Comparison of ENCODE assay signal across 8 cellular contexts in the genomic region with DNA sequence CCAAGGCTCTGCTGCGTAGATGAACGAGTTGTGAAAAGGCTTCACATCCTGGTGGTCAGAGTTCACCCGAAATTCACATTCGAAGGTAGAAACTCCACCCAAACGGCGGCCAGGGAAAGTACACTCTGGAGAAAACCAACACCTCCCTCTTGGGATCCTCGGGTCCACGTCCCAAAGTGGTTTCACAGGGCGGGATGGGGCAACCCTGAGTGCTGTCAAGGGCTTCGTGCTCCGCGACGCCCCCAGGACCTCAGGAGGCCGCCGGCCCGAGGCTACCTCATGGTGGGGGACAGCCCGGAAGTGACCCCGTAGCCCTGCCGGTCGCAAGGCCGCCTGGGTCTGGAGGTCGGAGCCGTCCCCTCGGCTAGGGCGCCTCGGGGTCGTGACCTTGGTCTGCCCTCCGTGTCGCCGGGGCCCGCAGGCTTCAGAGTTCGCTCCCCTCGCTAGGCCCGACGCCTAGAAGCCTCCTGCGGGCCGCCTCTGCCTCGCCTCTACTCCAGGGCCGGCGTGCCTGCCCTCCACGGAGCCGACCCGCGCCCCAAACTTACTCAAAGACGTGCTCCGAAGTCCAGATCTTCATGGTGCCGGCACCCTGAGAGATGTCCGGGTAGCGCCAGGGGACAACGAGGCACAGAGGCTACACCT. TPM values are rescaled to one million over a fixed set of nuclear protein-coding genes. Genes with fewer than 3 reads are reported as not detected.
A peak's percentile ranks its signal among the peaks of the same experiment; 100 is the strongest.
DNase-seq lines count a peak whose midpoint lies in the region; ATAC-seq, FAIRE-seq and TF ChIP-seq lines count a peak whose summit lies in the region.

A gene (minus strand): TSS at position 636 of the 645 bp plus-strand sequence. CDS start 56 bp downstream, at position 580.

- intact Hi-C loops in HepG2 (cut with micrococcal nuclease; ENCODE audit: unreplicated experiment) = no loop called here

- FAIRE-seq in HepG2 (lab: Jason Lieb, UNC) = peak; percentile 71

- H2AFZ ChIP-seq in HepG2 (ENCODE audit: low read length) = no peak within 1 kb of the TSS

- no peaks in the 10 kb centered on the region for H4K20me1 ChIP-seq in HepG2 (ENCODE audit: insufficient read depth, low read length)

- no peak for TF ChIP-seq EP300 in HepG2 (IDR thresholded peaks at IDR 0.05; ENCODE audit: low read depth in 2 of 2, low read length in 2 of 2)
- no peak for TF ChIP-seq EP300 in HepG2 (CRISPR knock-in tag; IDR thresholded peaks at IDR 0.05; ENCODE audit: borderline replicate concordance)

- TF ChIP-seq CTCF in AG09309 (IDR thresholded peaks at IDR 0.05; ENCODE audit: control insufficient read depth, insufficient read depth, low read depth, low read length, missing control alignments) = no peak
- peak; percentile 12; the same call in 1 of the 2 replicates for TF ChIP-seq CTCF in HepG2 (CRISPR knock-in tag; IDR thresholded peaks at IDR 0.05)

- POLR2A ChIA-PET in HepG2 (lab: Yijun Ruan, JAX) = interaction anchor here (1.4 to 3.0 kb wide), 2 partner anchors 10 to 153 kb away, joined by 4 to 21 read pairs; a partner anchor contains a TSS

- H3K27me3 ChIP-seq in HepG2 (ENCODE audit: control insufficient read depth in 1 of 2, insufficient read depth in 2 of 2, low read length in 2 of 2) = peaks cover 2 to 3% of the 10 kb centered on the region in 2 experiments; a peak in 2 of 5 replicates

- no peaks in the 10 kb centered on the region for H3K36me3 ChIP-seq in HepG2 (replicated peaks in 1 of 2; ENCODE audit: control insufficient read depth in 1 of 2, insufficient read depth in 2 of 2, low read length in 2 of 2)

- TF ChIP-seq RAD21 in HepG2 (CRISPR knock-in tag; IDR thresholded peaks at IDR 0.05) = no peak

- CTCF ChIA-PET in HepG2 (lab: Yijun Ruan, JAX; ENCODE audit: low intra/inter-chr PET ratio, low total read pairs) = no interaction called here

- BruUV-seq in HepG2 (replicated peaks; lab: Mats Ljungman, UMichigan) = no TSS peak

- H3K79me2 ChIP-seq in HepG2 (ENCODE audit: insufficient read depth, low read length) = peaks cover 25% of the 10 kb centered on the region

- in situ Hi-C loops in HepG2 (cut with HindIII; ENCODE audit: extremely low pct_ligation_motif_present, low pct_unique_long_range_greater_than_20kb) = no loop called here

- peak within 1 kb of the TSS; percentile 60 for H3K9ac ChIP-seq in HepG2 (ENCODE audit: insufficient read depth, low read depth, low read length)

- peak within 1 kb of the TSS; percentile 90 for H3K4me3 ChIP-seq in AG09309 (ENCODE audit: control insufficient read depth, low read depth, low read length)
- peak within 1 kb of the TSS; percentile 20 to 67 (median 61); a peak in 5 of 6 replicates for H3K4me3 ChIP-seq in HepG2 (replicated peaks in 1 of 3; ENCODE audit: insufficient read depth in 1 of 3, low read depth in 2 of 3, low read length in 3 of 3)

- peak within 1 kb of the TSS; percentile 56 for H3K4me2 ChIP-seq in HepG2 (ENCODE audit: low read depth, low read length)

- no peaks in the 10 kb centered on the region for H3K9me3 ChIP-seq in HepG2 (ENCODE audit: low read length)

- TF ChIP-seq POLR2A in HepG2 (IDR thresholded peaks at IDR 0.05; ENCODE audit: insufficient read depth in 1 of 2, low read depth in 2 of 2, low read length in 2 of 2) = no peak

- WGBS in HepG2 (ENCODE audit: low lambda C conversion rate) = 43% methylated on average over 39 of the region's 50 CpGs

- H3K27ac ChIP-seq in cingulate gyrus (ENCODE audit: low read depth, low read length) = peak within 1 kb of the TSS; percentile 58
- H3K27ac ChIP-seq in HepG2 (ENCODE audit: extremely low read length, insufficient read depth, low read length) = peak within 1 kb of the TSS; percentile 46
- H3K27ac ChIP-seq in temporal lobe (ENCODE audit: low read depth, low read length) = peak within 1 kb of the TSS; percentile 87

- ATAC-seq in GM18499 (IDR thresholded peaks at IDR 0.05; ENCODE audit: insufficient read depth, unreplicated experiment) (peak; percentile 7), HG02884 (IDR thresholded peaks at IDR 0.05; ENCODE audit: unreplicated experiment) (peak; percentile 29), HepG2 (peak; percentile 76)

- H3K4me1 ChIP-seq in HepG2 (ENCODE audit: insufficient read depth, low read length) = peaks cover 18% of the 10 kb centered on the region

- DNase-seq in AG09309 (ENCODE audit: low read depth) (no peak), HepG2 (ENCODE audit: low spot score) (peak; percentile 30)
- no peak for DNase-seq in stimulated activated CD4-positive, alpha-beta T cell treated with anti-CD3 and anti-CD28 coated beads, Interleukin-4, amount 100 ng/mL, for 24 hours

TF ChIP-seq in PFSK-1, 5 proteins besides CTCF, POLR2A, EP300 and RAD21:
- TF ChIP-seq FOXP2 (optimal IDR thresholded peaks at IDR 0.05; ENCODE audit: borderline replicate concordance, extremely low read depth, extremely low read length, insufficient read depth) (peak; percentile 52), POLR2AphosphoS5 (IDR thresholded peaks at IDR 0.05; ENCODE audit: low read depth, low read length) (no peak)

TF ChIP-seq in HepG2, 621 proteins besides CTCF, POLR2A, EP300 and RAD21 (continues in another document):
- TF ChIP-seq, protein P1, sequence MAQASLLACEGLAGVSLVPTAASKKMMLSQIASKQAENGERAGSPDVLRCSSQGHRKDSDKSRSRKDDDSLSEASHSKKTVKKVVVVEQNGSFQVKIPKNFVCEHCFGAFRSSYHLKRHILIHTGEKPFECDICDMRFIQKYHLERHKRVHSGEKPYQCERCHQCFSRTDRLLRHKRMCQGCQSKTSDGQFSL (CRISPR knock-in tag; IDR thresholded peaks at IDR 0.05) = no peak
- TF ChIP-seq MTF1 (CRISPR knock-in tag; IDR thresholded peaks at IDR 0.05) (no peak; the same call in 1 of the 2 replicates), FOSL1 (CRISPR knock-in tag; IDR thresholded peaks at IDR 0.05; ENCODE audit: borderline replicate concordance) (no peak), SMYD3 (CRISPR knock-in tag; IDR thresholded peaks at IDR 0.05) (no peak), ZFYVE20 (CRISPR knock-in tag; IDR thresholded peaks at IDR 0.05; ENCODE audit: borderline replicate concordance, low read depth) (no peak), TBP (CRISPR knock-in tag; IDR thresholded peaks at IDR 0.05) (no peak)
- TF ChIP-seq, protein P2, sequence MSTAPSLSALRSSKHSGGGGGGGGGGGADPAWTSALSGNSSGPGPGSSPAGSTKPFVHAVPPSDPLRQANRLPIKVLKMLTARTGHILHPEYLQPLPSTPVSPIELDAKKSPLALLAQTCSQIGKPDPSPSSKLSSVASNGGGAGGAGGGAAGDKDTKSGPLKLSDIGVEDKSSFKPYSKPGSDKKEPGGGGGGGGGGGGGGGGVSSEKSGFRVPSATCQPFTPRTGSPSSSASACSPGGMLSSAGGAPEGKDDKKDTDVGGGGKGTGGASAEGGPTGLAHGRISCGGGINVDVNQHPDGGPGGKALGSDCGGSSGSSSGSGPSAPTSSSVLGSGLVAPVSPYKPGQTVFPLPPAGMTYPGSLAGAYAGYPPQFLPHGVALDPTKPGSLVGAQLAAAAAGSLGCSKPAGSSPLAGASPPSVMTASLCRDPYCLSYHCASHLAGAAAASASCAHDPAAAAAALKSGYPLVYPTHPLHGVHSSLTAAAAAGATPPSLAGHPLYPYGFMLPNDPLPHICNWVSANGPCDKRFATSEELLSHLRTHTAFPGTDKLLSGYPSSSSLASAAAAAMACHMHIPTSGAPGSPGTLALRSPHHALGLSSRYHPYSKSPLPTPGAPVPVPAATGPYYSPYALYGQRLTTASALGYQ (CRISPR knock-in tag; IDR thresholded peaks at IDR 0.05) = no peak
- TF ChIP-seq, protein P3, sequence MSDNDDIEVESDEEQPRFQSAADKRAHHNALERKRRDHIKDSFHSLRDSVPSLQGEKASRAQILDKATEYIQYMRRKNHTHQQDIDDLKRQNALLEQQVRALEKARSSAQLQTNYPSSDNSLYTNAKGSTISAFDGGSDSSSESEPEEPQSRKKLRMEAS (IDR thresholded peaks at IDR 0.05) = peak; percentile 89

RNA-seq across cellular contexts. Expression of the gene that starts here (rescaled TPM):
- 200 TPM for polyA plus RNA-seq in PFSK-1 (2012; ENCODE audit: insufficient read length, low read depth)
- total RNA-seq in HepG2 (2016; rRNA removed; fragmentation: Illumina TruSeq; extraction: Trizol) (42.6 and 59.8 TPM in 2 replicates), temporal lobe (33.7 TPM)
- total RNA-seq in HepG2 (2016; cell fraction: cytosol; rRNA removed; fragmentation: Illumina TruSeq; extraction: Trizol; ENCODE audit: low read depth) = 19.8 and 23.7 TPM in 2 replicates
- total RNA-seq in HepG2 (2016; cell fraction: insoluble cytoplasmic fraction; rRNA removed; fragmentation: Illumina TruSeq; extraction: Trizol) = 40.7 and 62.3 TPM in 2 replicates
- 47.0 and 50.1 TPM in 2 replicates for total RNA-seq in HepG2 (2016; cell fraction: membrane; rRNA removed; fragmentation: Illumina TruSeq; extraction: Trizol)
- total RNA-seq in HepG2 (2016; cell fraction: nucleus; rRNA removed; fragmentation: Illumina TruSeq; extraction: Trizol) = 15.4 and 21.0 TPM in 2 replicates
- polyA plus RNA-seq in HepG2 (2011; rRNA removed) = 19.5 and 23.3 TPM in 2 replicates
- 7.1 and 11.2 TPM in 2 replicates for polyA plus RNA-seq in HepG2 (2011; cell fraction: cytosol; rRNA removed)
- 6.0 and 7.6 TPM in 2 replicates for polyA plus RNA-seq in HepG2 (2011; cell fraction: nucleus; rRNA removed)
- polyA plus RNA-seq in HepG2 (2012) = 17.6 and 21.3 TPM in 2 replicates
- 16.2 and 20.1 TPM in 2 replicates for polyA plus RNA-seq in HepG2 (2016; cell fraction: cytosol; fragmentation: Illumina TruSeq; extraction: Trizol; ENCODE audit: low read depth)
- polyA plus RNA-seq in HepG2 (2016; cell fraction: insoluble cytoplasmic fraction; fragmentation: Illumina TruSeq; extraction: Trizol; ENCODE audit: low read depth) = 46.4 and 46.8 TPM in 2 replicates
- polyA plus RNA-seq in HepG2 (2016; cell fraction: membrane; fragmentation: Illumina TruSeq; extraction: Trizol; ENCODE audit: low read depth) = 29.0 and 30.9 TPM in 2 replicates
- 22.7 and 25.0 TPM in 2 replicates for polyA plus RNA-seq in HepG2 (2016; cell fraction: nucleus; fragmentation: Illumina TruSeq; extraction: Trizol; ENCODE audit: insufficient read depth, low read depth)
- 35.2 and 278 TPM in 2 replicates for polyA minus RNA-seq in HepG2 (2011; rRNA and poly(A)+ RNA removed; ENCODE audit: low replicate concordance)
- polyA minus RNA-seq in HepG2 (2011; cell fraction: cytosol; rRNA and poly(A)+ RNA removed) = 23.0 and 32.6 TPM in 2 replicates
- polyA minus RNA-seq in HepG2 (2011; cell fraction: nucleus; rRNA and poly(A)+ RNA removed) = 9.5 and 14.8 TPM in 2 replicates

Comparison
In these comparisons a context has a peak if more than half of its experiments do, and no peak if none do; other contexts are left out.
1. ATAC-seq: peak in every context shown above with its lines; median percentile 76 in HepG2; 29 in HG02884; 7 in GM18499.